Comparison of ENCODE assay signal across 13 cellular contexts in the genomic region with DNA sequence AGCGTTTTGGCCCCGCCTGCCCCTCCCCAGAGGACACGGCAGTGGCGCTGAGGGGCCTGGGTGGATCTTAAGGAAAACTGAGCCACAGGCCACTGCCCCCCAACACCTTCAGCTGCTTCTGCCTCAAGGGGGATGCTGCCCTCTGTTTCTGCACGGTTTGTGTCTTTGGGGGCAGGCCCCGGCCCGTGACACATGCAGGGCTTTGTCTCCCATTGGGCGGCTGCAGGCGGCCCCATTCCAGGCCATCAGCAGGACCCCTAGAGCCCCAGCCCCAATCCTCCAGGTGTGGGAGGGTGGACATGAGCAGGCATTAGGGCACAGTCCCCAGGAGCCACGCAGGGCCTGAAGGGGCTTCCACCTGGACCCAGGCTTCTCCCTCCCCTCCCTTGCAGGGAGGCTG.
"Had no signal": no experiment of that assay in that cellular context is flagged by ENCODE, and none has a peak within 500 bp of the region (broad histone marks: within the 10 kb centered on the region; RNA-seq: fewer than 3 reads in every experiment).

No MANE protein-coding gene starts in this region.

- H3K27me3 ChIP-seq: ascending aorta, pancreas had no signal

- H3K4me1 Mint-ChIP-seq: activated naive CD4-positive, alpha-beta T cell treated with anti-CD3 and anti-CD28 coated beads, Interleukin-2, amount 50 U/mL, for 24 hours had no signal

- H3K36me3 Mint-ChIP-seq: naive thymus-derived CD4-positive, alpha-beta T cell; stimulated activated naive B cell treated with anti-CD40 and anti-IgM and Interleukin-4, amounts not matched to agents 10 μg/mL and 1 μg/mL and 100 μg/mL, for 72 hours had no signal

- H3K9me3 Mint-ChIP-seq: activated naive CD4-positive, alpha-beta T cell treated with anti-CD3 and anti-CD28 coated beads, Interleukin-2, amount 50 U/mL, for 24 hours; central memory CD8-positive, alpha-beta T cell; memory B cell had no signal

- H3K4me3 Mint-ChIP-seq: activated naive CD4-positive, alpha-beta T cell treated with anti-CD3 and anti-CD28 coated beads, Interleukin-2, amount 50 U/mL, for 24 hours; central memory CD8-positive, alpha-beta T cell; memory B cell; naive thymus-derived CD4-positive, alpha-beta T cell; stimulated activated naive B cell treated with anti-CD40 and anti-IgM and Interleukin-4, amounts not matched to agents 10 μg/mL and 1 μg/mL and 100 μg/mL, for 72 hours had no signal

- H3K27ac ChIP-seq: ascending aorta, gastrocnemius medialis, left ventricle myocardium inferior, neutrophil, pancreas, tibial artery had no signal

- H3K36me3 ChIP-seq: ascending aorta, gastrocnemius medialis, left ventricle myocardium inferior, neutrophil, pancreas, tibial artery had no signal

- H3K27ac Mint-ChIP-seq: activated naive CD4-positive, alpha-beta T cell treated with anti-CD3 and anti-CD28 coated beads, Interleukin-2, amount 50 U/mL, for 24 hours; memory B cell; stimulated activated naive B cell treated with anti-CD40 and anti-IgM and Interleukin-4, amounts not matched to agents 10 μg/mL and 1 μg/mL and 100 μg/mL, for 72 hours had no signal

- H3K9me3 ChIP-seq: ascending aorta, gastrocnemius medialis, left ventricle myocardium inferior, neutrophil, pancreas, tibial artery had no signal

- DNase-seq: activated gamma-delta T cell, cortex of kidney had no signal

- H3K4me1 ChIP-seq: ascending aorta had no signal

- FAIRE-seq: pancreas had no signal

- H3K4me3 ChIP-seq: ascending aorta, gastrocnemius medialis, left ventricle myocardium inferior, pancreas, tibial artery had no signal
